ENCODE assay signal across 13 cellular contexts in the genomic region with DNA sequence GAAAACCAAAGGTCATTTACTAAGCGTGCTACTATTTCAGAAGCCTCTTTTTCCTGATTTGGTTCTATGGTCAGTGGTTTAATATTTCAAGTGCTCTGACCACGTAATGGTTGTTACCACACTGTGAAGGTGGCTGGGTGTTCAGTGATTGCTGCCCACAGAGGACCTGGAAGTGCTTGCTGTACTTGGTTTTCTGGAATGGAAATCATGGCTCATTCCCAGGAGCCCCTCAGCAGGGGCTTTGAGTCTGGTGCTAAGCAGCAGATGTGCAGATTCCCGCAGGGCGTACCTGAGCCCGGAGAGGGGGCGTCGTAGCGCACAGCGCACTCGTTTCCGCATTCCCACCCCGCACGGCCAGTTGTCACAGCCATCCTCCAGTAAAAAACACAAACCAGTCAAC. TPM values are rescaled to one million over a fixed set of nuclear protein-coding genes. Genes with fewer than 3 reads are reported as not detected.
A peak's percentile ranks its signal among the peaks of the same experiment; 100 is the strongest.
DNase-seq lines count a peak whose midpoint lies in the region; ATAC-seq lines count a peak whose summit lies in the region.
"Had no signal": no experiment of that assay in that cellular context is flagged by ENCODE, and none has a peak within 500 bp of the region (broad histone marks: within the 10 kb centered on the region; RNA-seq: fewer than 3 reads in every experiment).

No MANE protein-coding gene starts in this region.

- H3K4me3 ChIP-seq in duodenal mucosa (ENCODE audit: low read depth in 1 of 2, low read length in 2 of 2) = peak overlapping the region; percentile 43 to 45
- H3K4me3 ChIP-seq in muscle layer of duodenum (ENCODE audit: low read depth in 1 of 2, low read length in 2 of 2) = peak overlapping the region; percentile 14 to 40
- H3K4me3 ChIP-seq: vagina had no signal

- H3K27me3 ChIP-seq in duodenal mucosa (ENCODE audit: control insufficient read depth in 1 of 2, insufficient read depth in 2 of 2, low read length in 2 of 2) (no peaks in the 10 kb centered on the region), muscle layer of duodenum (ENCODE audit: low read depth, low read length) (no peaks in the 10 kb centered on the region)
- H3K27me3 ChIP-seq: vagina had no signal

- H3K4me1 ChIP-seq in duodenal mucosa (ENCODE audit: control insufficient read depth in 1 of 2, insufficient read depth in 2 of 2, low read length in 2 of 2) = peaks cover 21 to 27% of the 10 kb centered on the region in 2 donors
- H3K4me1 ChIP-seq in muscle layer of duodenum (ENCODE audit: control insufficient read depth in 1 of 2, insufficient read depth in 2 of 2, low read length in 2 of 2) = peaks cover 11 to 16% of the 10 kb centered on the region in 2 donors

- peak overlapping the region in 1 of 2 donors; percentile 7 for H3K9ac ChIP-seq in duodenal mucosa (ENCODE audit: low read depth in 1 of 2, low read length in 2 of 2)

- H3K27ac ChIP-seq in duodenal mucosa (ENCODE audit: low read depth, low read length) = no peak overlapping the region
- no peak overlapping the region for H3K27ac ChIP-seq in muscle layer of duodenum (ENCODE audit: low read length)
- H3K27ac ChIP-seq: vagina had no signal

- in situ Hi-C loops in G401 (cut with HindIII; ENCODE audit: low sequenced_read_pairs) = no loop called here

- H3K9me3 ChIP-seq in duodenal mucosa (ENCODE audit: control insufficient read depth in 1 of 2, low read length in 2 of 2) (no peaks in the 10 kb centered on the region), muscle layer of duodenum (ENCODE audit: control insufficient read depth in 1 of 2, low read length in 2 of 2) (no peaks in the 10 kb centered on the region)
- H3K9me3 ChIP-seq: vagina had no signal

- peaks cover 3 to 18% of the 10 kb centered on the region in 2 donors for H3K36me3 ChIP-seq in duodenal mucosa (ENCODE audit: control insufficient read depth in 1 of 2, insufficient read depth in 2 of 2, low read length in 2 of 2)
- no peaks in the 10 kb centered on the region for H3K36me3 ChIP-seq in muscle layer of duodenum (ENCODE audit: control insufficient read depth in 1 of 2, insufficient read depth in 2 of 2, low read length in 2 of 2)
- H3K36me3 ChIP-seq: vagina had no signal

- DNase-seq in G401 (ENCODE audit: low spot score) (peak; percentile 30), NCI-H146 treated with DMSO at 0.1 percent for 48 hours (lab: John Stamatoyannopoulos, UW; ENCODE audit: unreplicated experiment) (peak; percentile 35), DMS114 treated with DMSO at 0.1 percent for 48 hours (lab: John Stamatoyannopoulos, UW; ENCODE audit: unreplicated experiment) (no peak), T-helper 2 cell (no peak)
- DNase-seq: activated CD8-positive, alpha-beta T cell treated with anti-CD3 and anti-CD28 coated beads, Interleukin-2, amount 10 ng/mL, durations not matched to agents 7 days and 5 days; activated naive CD4-positive, alpha-beta T cell; DMS 273 treated with DMSO at 0.1 percent for 48 hours; occipital lobe; stimulated activated naive CD4-positive, alpha-beta T cell treated with Interleukin-2 at 50 U/mL for 16 hours had no signal

- no peak for ATAC-seq in GM18868 (IDR thresholded peaks at IDR 0.05; ENCODE audit: unreplicated experiment)
- ATAC-seq: activated CD8-positive, alpha-beta T cell treated with anti-CD3 and anti-CD28 coated beads, Interleukin-2, amount 10 ng/mL, durations not matched to agents 7 days and 5 days had no signal

RNA-seq across cellular contexts. Expression of a gene that starts 50.5 kb away (rescaled TPM):
- total RNA-seq in G401 (2014; rRNA removed; shearing (Covaris generic)) = 21.0 and 45.5 TPM in 2 replicates

Comparison
In these comparisons a context has a peak if more than half of its experiments do, and no peak if none do; other contexts are left out.
1. DNase-seq: peak in G401 (single experiment) and NCI-H146 treated with DMSO at 0.1 percent for 48 hours (single experiment); none in DMS114 treated with DMSO at 0.1 percent for 48 hours (single experiment) and T-helper 2 cell (0 of 5).